ENCODE assay signal across 18 cellular contexts in the genomic region with DNA sequence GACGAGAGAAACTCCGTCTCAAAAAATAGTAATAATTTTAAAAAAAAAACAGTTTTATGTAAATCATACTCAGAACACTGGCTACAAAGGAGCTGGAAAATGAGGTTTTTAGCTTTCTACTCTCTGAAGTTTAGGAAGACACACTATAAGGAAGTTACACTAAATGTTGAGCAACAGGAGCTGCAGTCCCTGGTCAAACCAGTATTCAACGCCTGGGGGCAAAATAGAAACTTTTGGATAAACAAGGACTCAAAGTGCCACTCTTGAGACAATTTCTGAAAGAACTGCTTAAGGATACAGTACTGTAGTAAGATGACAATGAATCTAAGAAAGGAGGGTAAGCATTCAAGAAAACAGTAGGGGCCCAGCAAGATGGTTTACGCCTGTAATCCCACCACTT. TPM values are rescaled to one million over a fixed set of nuclear protein-coding genes. Genes with fewer than 3 reads are reported as not detected.
DNase-seq lines count a peak whose midpoint lies in the region; ATAC-seq and TF ChIP-seq lines count a peak whose summit lies in the region.
"Had no signal": no experiment of that assay in that cellular context is flagged by ENCODE, and none has a peak within 500 bp of the region (broad histone marks: within the 10 kb centered on the region; RNA-seq: fewer than 3 reads in every experiment).

No MANE protein-coding gene starts in this region.

- H3K4me1 ChIP-seq in upper lobe of right lung: no peaks in the 10 kb centered on the region
- H3K4me1 ChIP-seq: heart right ventricle, pancreas had no signal

- ATAC-seq in upper lobe of right lung (peak; percentile 67), HG03342 (IDR thresholded peaks at IDR 0.05; ENCODE audit: unreplicated experiment) (no peak)
- ATAC-seq: heart right ventricle had no signal

- intact Hi-C loops in upper lobe of right lung (cut with DNase I): no loop called here

- H3K27me3 ChIP-seq in upper lobe of right lung: no peaks in the 10 kb centered on the region
- H3K27me3 ChIP-seq: heart right ventricle, pancreas, tibial nerve had no signal

- TF ChIP-seq CTCF in upper lobe of right lung (IDR thresholded peaks at IDR 0.05): peak; percentile 4

- H3K4me3 ChIP-seq in upper lobe of right lung: no peak overlapping the region
- H3K4me3 ChIP-seq: heart right ventricle, pancreas, tibial nerve had no signal

- peaks cover 4% of the 10 kb centered on the region for H3K36me3 ChIP-seq in upper lobe of right lung
- H3K36me3 ChIP-seq: pancreas had no signal

- no peak overlapping the region for H3K27ac ChIP-seq in upper lobe of right lung
- H3K27ac ChIP-seq: heart right ventricle, pancreas, tibial nerve had no signal

- no peaks in the 10 kb centered on the region for H3K9me3 ChIP-seq in upper lobe of right lung
- H3K9me3 ChIP-seq: heart right ventricle, pancreas, tibial nerve had no signal

- DNase-seq in NCI-H2196 (lab: John Stamatoyannopoulos, UW; ENCODE audit: unreplicated experiment) (peak; percentile 20), NCI-H2196 treated with DMSO at 0.1 percent for 48 hours (lab: John Stamatoyannopoulos, UW; ENCODE audit: unreplicated experiment) (no peak), SIG-M5 (lab: John Stamatoyannopoulos, UW) (peak; percentile 34), fibroblast of gingiva (ENCODE audit: low read depth) (peak; percentile 46), upper lobe of right lung (no peak), hypothalamus (lab: John Stamatoyannopoulos, UW) (no peak), NCI-H146 (lab: John Stamatoyannopoulos, UW) (no peak)
- DNase-seq: activated CD4-positive, CD25-positive, alpha-beta regulatory T cell; activated effector memory CD4-positive, alpha-beta T cell treated with Interleukin-2 at 50 U/mL for 16 hours; aorta; CD4-positive, alpha-beta T cell; cortex of kidney; heart right ventricle; NCI-H510A; pancreas; T-cell had no signal

RNA-seq across cellular contexts. Expression of a gene that starts 29.3 kb away (rescaled TPM):
- 25.2 TPM for total RNA-seq in upper lobe of right lung

RNA-seq across cellular contexts. Expression of a gene that starts 37.0 kb away (rescaled TPM):
- total RNA-seq in upper lobe of right lung: 0.61 TPM

RNA-seq across cellular contexts. Expression of a gene that starts 37.1 kb away (rescaled TPM):
- 40.8 TPM for total RNA-seq in upper lobe of right lung

Comparison
In these comparisons a context has a peak if more than half of its experiments do, and no peak if none do; other contexts are left out.
1. DNase-seq: peak in NCI-H2196 (single experiment), SIG-M5 (single experiment) and fibroblast of gingiva (single experiment); none in NCI-H2196 treated with DMSO at 0.1 percent for 48 hours (single experiment), upper lobe of right lung (single experiment), hypothalamus (0 of 51) and NCI-H146 (single experiment).